Comparison of ENCODE assay signal across 9 cellular contexts in genomic region chr5:179621551-179621971, GRCh38. TPM values are rescaled to one million over a fixed set of nuclear protein-coding genes. Genes with fewer than 3 reads are reported as not detected.
DNase-seq lines count a peak whose midpoint lies in the region; ATAC-seq and TF ChIP-seq lines count a peak whose summit lies in the region.
"Had no signal": no experiment of that assay in that cellular context is flagged by ENCODE, and none has a peak within 500 bp of the region (broad histone marks: within the 10 kb centered on the region; RNA-seq: fewer than 3 reads in every experiment).

No MANE protein-coding gene starts in this region.

- H3K9me3 Mint-ChIP-seq in WTC11: no peaks in the 10 kb centered on the region

- H3K27me3 ChIP-seq in hepatocyte: no peaks in the 10 kb centered on the region

- peaks cover 10% of the 10 kb centered on the region for H3K4me1 ChIP-seq in HEK293 (ENCODE audit: control insufficient read depth, insufficient read depth, low read length)
- peaks cover 24% of the 10 kb centered on the region for H3K4me1 ChIP-seq in hepatocyte (ENCODE audit: insufficient read depth)

- peaks cover 76% of the 10 kb centered on the region for H3K79me2 ChIP-seq in hepatocyte

- H4K20me1 ChIP-seq in hepatocyte (ENCODE audit: insufficient read depth, poor library complexity, severe bottlenecking): peaks cover 64% of the 10 kb centered on the region

- H3K27me3 Mint-ChIP-seq in WTC11 (ENCODE audit: low read depth): no peaks in the 10 kb centered on the region

- H3K27ac ChIP-seq in HEK293 (ENCODE audit: extremely low read depth, low read depth, low read length) (no peak overlapping the region), hepatocyte (no peak overlapping the region), skin epidermis (peak overlapping the region in 9 of 21 experiments; percentile 21 to 99 (median 82))

- peak overlapping the region; percentile 95 for H3K4me2 ChIP-seq in hepatocyte

- H3K4me3 ChIP-seq in HEK293 (ENCODE audit: low read depth, low read length): peak overlapping the region; percentile 99
- peak overlapping the region; percentile 92 for H3K4me3 ChIP-seq in hepatocyte
- H3K4me3 ChIP-seq in skin epidermis: peak overlapping the region; percentile 77 to 100 (median 94)

- POLR2A ChIA-PET in HEK293 (lab: Yijun Ruan, JAX) (interaction anchor here (2.3 to 3.8 kb wide), 2 partner anchors 8 to 14 kb away, joined by 7 to 94 read pairs; no protein-coding TSS in a partner anchor), WTC11 (lab: Charles Lee) (interaction anchor here (0.9 to 2.9 kb wide), 2 partner anchors 9 to 14 kb away, joined by 3 to 31 read pairs; no protein-coding TSS in a partner anchor)

- H3K4me1 Mint-ChIP-seq in WTC11: peaks cover 51% of the 10 kb centered on the region

- TF ChIP-seq CTCF in HEK293 (tag by site-specific recombination; IDR thresholded peaks at IDR 0.05) (no peak), WTC11 (IDR thresholded peaks at IDR 0.05) (no peak), hepatocyte (IDR thresholded peaks at IDR 0.05; ENCODE audit: poor library complexity) (no peak)

- WGBS in hepatocyte (ENCODE audit: low lambda C conversion rate, missing lambda C conversion rate): 3% methylated on average over 9 of the region's 9 CpGs

- peaks cover 63% of the 10 kb centered on the region for H3K36me3 Mint-ChIP-seq in WTC11

- DNase-seq in WTC11 (ENCODE audit: low spot score) (no peak), hepatocyte (ENCODE audit: low spot score) (no peak), iPS-NIHi11 (ENCODE audit: low spot score) (no peak), putamen (ENCODE audit: low spot score) (no peak), KG1 (lab: John Stamatoyannopoulos, UW) (no peak)
- DNase-seq: anterior cingulate cortex had no signal

- H3K27ac Mint-ChIP-seq in WTC11: peak overlapping the region; percentile 73

- H3K4me3 Mint-ChIP-seq in WTC11: peak overlapping the region; percentile 90

- H3K9me3 ChIP-seq in HEK293 (ENCODE audit: control insufficient read depth, insufficient read depth, low read depth, low read length): no peaks in the 10 kb centered on the region
- no peaks in the 10 kb centered on the region for H3K9me3 ChIP-seq in hepatocyte (ENCODE audit: low read depth)

- ATAC-seq in WTC11: no peak
- ATAC-seq in GM18909 (IDR thresholded peaks at IDR 0.05; ENCODE audit: poor library complexity, unreplicated experiment): no peak

- H3K36me3 ChIP-seq in HEK293 (ENCODE audit: control insufficient read depth in 2 of 2, insufficient read depth in 1 of 2, low read length in 2 of 2) (peaks cover 58 to 61% of the 10 kb centered on the region in 2 experiments), hepatocyte (replicated peaks; ENCODE audit: insufficient read depth, low read depth) (peaks cover 27% of the 10 kb centered on the region)

- no peaks in the 10 kb centered on the region for H3K9me2 ChIP-seq in hepatocyte (replicated peaks; ENCODE audit: insufficient read depth)

- CTCF ChIA-PET in HEK293 (lab: Yijun Ruan, JAX) (interaction anchor here (0.9 to 1.5 kb wide), 6 partner anchors 11 to 293 kb away, joined by 3 to 5 read pairs (median 4); partner anchors contain the start of gene CBY3), WTC11 (lab: Charles Lee) (interaction anchor here (0.6 kb wide), 1 partner anchor 10 kb away, joined by 3 read pairs; no protein-coding TSS in a partner anchor)

- no peak overlapping the region for H2AFZ ChIP-seq in hepatocyte

TF ChIP-seq in HEK293, 187 proteins besides CTCF, POLR2A, EP300 and RAD21:
- TF ChIP-seq ZNF398 (tag by site-specific recombination; IDR thresholded peaks at IDR 0.05): no peak
- TF ChIP-seq GLIS1 (tag by site-specific recombination; IDR thresholded peaks at IDR 0.05): peak; percentile 41; the same call in 1 of the 2 replicates
- TF ChIP-seq ZNF10 (tag by site-specific recombination; IDR thresholded peaks at IDR 0.05): no peak
- no peak for TF ChIP-seq FEZF1 (tag by site-specific recombination; IDR thresholded peaks at IDR 0.05)

TF ChIP-seq in WTC11, 78 proteins besides CTCF, POLR2A, EP300 and RAD21 (continues in another document):
- TF ChIP-seq FOXP4 (CRISPR knock-in tag; IDR thresholded peaks at IDR 0.05) (no peak), AFF4 (CRISPR knock-in tag; IDR thresholded peaks at IDR 0.05; ENCODE audit: borderline replicate concordance) (no peak), ZNF396 (CRISPR knock-in tag; IDR thresholded peaks at IDR 0.05; ENCODE audit: borderline replicate concordance) (no peak), NR1H2 (CRISPR knock-in tag; IDR thresholded peaks at IDR 0.05) (no peak), ATF1 (CRISPR knock-in tag; IDR thresholded peaks at IDR 0.05) (no peak), AR (CRISPR knock-in tag; IDR thresholded peaks at IDR 0.05) (no peak), MXD4 (CRISPR knock-in tag; IDR thresholded peaks at IDR 0.05; ENCODE audit: borderline replicate concordance) (no peak), EMX1 (CRISPR knock-in tag; IDR thresholded peaks at IDR 0.05) (no peak), ZNF416 (CRISPR knock-in tag; IDR thresholded peaks at IDR 0.05) (no peak), ETV6 (CRISPR knock-in tag; IDR thresholded peaks at IDR 0.05) (no peak), KAT7 (CRISPR knock-in tag; IDR thresholded peaks at IDR 0.05; ENCODE audit: borderline replicate concordance) (no peak), CREB1 (CRISPR knock-in tag; IDR thresholded peaks at IDR 0.05) (no peak), MAX (CRISPR knock-in tag; IDR thresholded peaks at IDR 0.05) (no peak)

RNA-seq across cellular contexts. Expression of gene HNRNPH1, which starts 1.9 kb away (rescaled TPM):
- total RNA-seq in WTC11 (2021) (671 to 865 TPM (median 709 TPM) in 3 replicates), hepatocyte (392 and 485 TPM in 2 replicates)
- 99.9 and 123 TPM in 2 replicates for polyA plus RNA-seq in hepatocyte

RNA-seq across cellular contexts. Expression of gene CBY3, which starts 59.3 kb away (rescaled TPM):
- total RNA-seq in WTC11 (2021) (0.25 to 0.37 TPM (median 0.25 TPM) in 3 replicates), hepatocyte (not detected in 2 replicates)
- not detected in 2 replicates for polyA plus RNA-seq in hepatocyte
